ENCODE assay signal across 8 cellular contexts in the genomic region with DNA sequence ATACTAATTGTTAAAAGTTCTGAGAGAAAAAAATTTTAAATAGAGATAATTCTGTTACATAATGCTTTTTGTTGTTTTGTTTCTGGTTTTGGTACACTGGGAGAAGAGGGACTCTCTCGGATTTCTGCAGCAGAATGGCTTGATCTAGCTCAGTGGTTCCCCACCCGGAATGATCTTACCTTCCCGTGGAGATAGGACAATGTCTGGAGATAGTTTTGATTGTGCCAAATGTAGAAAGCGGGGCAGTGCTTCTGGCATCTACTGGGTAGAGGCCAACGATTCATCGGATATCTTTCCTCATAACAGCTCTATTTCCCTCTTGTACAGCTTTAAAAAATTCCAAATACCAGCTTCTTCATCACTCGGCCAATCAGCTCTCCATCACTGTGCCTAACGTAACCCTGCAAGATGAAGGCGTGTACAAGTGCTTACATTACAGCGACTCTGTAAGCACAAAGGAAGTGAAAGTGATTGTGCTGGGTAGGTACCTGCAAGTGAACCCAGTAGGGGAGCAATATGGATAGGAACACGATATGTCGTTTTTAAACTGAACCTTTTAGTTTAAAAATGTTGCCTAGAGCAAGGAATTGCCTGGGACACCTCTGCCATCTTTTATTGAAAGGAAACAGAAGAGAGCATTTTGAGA. TPM values are rescaled to one million over a fixed set of nuclear protein-coding genes. Genes with fewer than 3 reads are reported as not detected.
DNase-seq lines count a peak whose midpoint lies in the region; ATAC-seq and FAIRE-seq lines count a peak whose summit lies in the region.

No MANE protein-coding gene starts in this region.

- H3K27ac Mint-ChIP-seq in stimulated activated naive CD8-positive, alpha-beta T cell treated with anti-CD3 and anti-CD28 coated beads, Interleukin-15, Interleukin-2, amounts not matched to agents 100 ng/mL and 50 ng/mL, for 24 hours: peak overlapping the region; percentile 87
- H3K27ac Mint-ChIP-seq in activated naive CD8-positive, alpha-beta T cell treated with anti-CD3 and anti-CD28 coated beads for 36 hours: peak overlapping the region; percentile 86

- no peaks in the 10 kb centered on the region for H3K9me3 Mint-ChIP-seq in stimulated activated naive CD8-positive, alpha-beta T cell treated with anti-CD3 and anti-CD28 coated beads, Interleukin-15, Interleukin-2, amounts not matched to agents 100 ng/mL and 50 ng/mL, for 24 hours
- H3K9me3 Mint-ChIP-seq in activated naive CD8-positive, alpha-beta T cell treated with anti-CD3 and anti-CD28 coated beads for 36 hours: no peaks in the 10 kb centered on the region

- peaks cover 54% of the 10 kb centered on the region for H3K36me3 Mint-ChIP-seq in stimulated activated naive CD8-positive, alpha-beta T cell treated with anti-CD3 and anti-CD28 coated beads, Interleukin-15, Interleukin-2, amounts not matched to agents 100 ng/mL and 50 ng/mL, for 24 hours (ENCODE audit: low read depth)
- H3K36me3 Mint-ChIP-seq in activated naive CD8-positive, alpha-beta T cell treated with anti-CD3 and anti-CD28 coated beads for 36 hours: peaks cover 51% of the 10 kb centered on the region

- peaks cover 92% of the 10 kb centered on the region for H3K4me1 Mint-ChIP-seq in stimulated activated naive CD8-positive, alpha-beta T cell treated with anti-CD3 and anti-CD28 coated beads, Interleukin-15, Interleukin-2, amounts not matched to agents 100 ng/mL and 50 ng/mL, for 24 hours (ENCODE audit: low read depth)
- peaks cover 84% of the 10 kb centered on the region for H3K4me1 Mint-ChIP-seq in activated naive CD8-positive, alpha-beta T cell treated with anti-CD3 and anti-CD28 coated beads for 36 hours

- H3K4me3 Mint-ChIP-seq in stimulated activated naive CD8-positive, alpha-beta T cell treated with anti-CD3 and anti-CD28 coated beads, Interleukin-15, Interleukin-2, amounts not matched to agents 100 ng/mL and 50 ng/mL, for 24 hours: peak overlapping the region; percentile 77
- H3K4me3 Mint-ChIP-seq in activated naive CD8-positive, alpha-beta T cell treated with anti-CD3 and anti-CD28 coated beads for 36 hours: peak overlapping the region; percentile 50

- no peak for ATAC-seq in stimulated activated naive CD8-positive, alpha-beta T cell treated with anti-CD3 and anti-CD28 coated beads, Interleukin-15, Interleukin-2, amounts not matched to agents 100 U/mL and 50 U/mL, for 24 hours
- ATAC-seq in HG03280 (IDR thresholded peaks at IDR 0.05; ENCODE audit: unreplicated experiment) (peak; percentile 68), GM19397 (IDR thresholded peaks at IDR 0.05; ENCODE audit: unreplicated experiment) (no peak)

- no peaks in the 10 kb centered on the region for H3K27me3 Mint-ChIP-seq in stimulated activated naive CD8-positive, alpha-beta T cell treated with anti-CD3 and anti-CD28 coated beads, Interleukin-15, Interleukin-2, amounts not matched to agents 100 ng/mL and 50 ng/mL, for 24 hours
- no peaks in the 10 kb centered on the region for H3K27me3 Mint-ChIP-seq in activated naive CD8-positive, alpha-beta T cell treated with anti-CD3 and anti-CD28 coated beads for 36 hours

- no peak for FAIRE-seq in frontal cortex (lab: Jason Lieb, UNC)

- no peak for DNase-seq in stimulated activated naive CD8-positive, alpha-beta T cell treated with anti-CD3 and anti-CD28 coated beads, Interleukin-15, Interleukin-2, amounts not matched to agents 100 U/mL and 50 U/mL, for 24 hours
- DNase-seq in activated naive CD8-positive, alpha-beta T cell treated with anti-CD3 and anti-CD28 coated beads for 36 hours: no peak
- DNase-seq in GM03348 (ENCODE audit: low spot score): no peak
- no peak for DNase-seq in HCEC 1CT
- DNase-seq in frontal cortex (ENCODE audit: low spot score in 2 of 2): no peak

RNA-seq across cellular contexts. Expression of gene CRTAM, which starts 13.2 kb away (rescaled TPM):
- total RNA-seq in activated naive CD8-positive, alpha-beta T cell treated with anti-CD3 and anti-CD28 coated beads for 36 hours: 10 to 100 TPM; 21.9 to 22.3 TPM
- total RNA-seq in frontal cortex: 0.41 TPM

RNA-seq across cellular contexts. Expression of gene JHY, which starts 31.1 kb away (rescaled TPM):
- 1 to 10 TPM; 3.1 to 3.2 TPM for total RNA-seq in activated naive CD8-positive, alpha-beta T cell treated with anti-CD3 and anti-CD28 coated beads for 36 hours
- 10.6 TPM for total RNA-seq in frontal cortex

Comparison
In these comparisons a context has a peak if more than half of its experiments do, and no peak if none do; other contexts are left out.
1. RNA of gene CRTAM, which starts 13.2 kb away (total RNA-seq): 21.9 to 22.3 TPM in activated naive CD8-positive, alpha-beta T cell treated with anti-CD3 and anti-CD28 coated beads for 36 hours; 0.41 TPM in frontal cortex (single experiment); every median in the first group is over 10 times any median in the second.